In the genomic region with DNA sequence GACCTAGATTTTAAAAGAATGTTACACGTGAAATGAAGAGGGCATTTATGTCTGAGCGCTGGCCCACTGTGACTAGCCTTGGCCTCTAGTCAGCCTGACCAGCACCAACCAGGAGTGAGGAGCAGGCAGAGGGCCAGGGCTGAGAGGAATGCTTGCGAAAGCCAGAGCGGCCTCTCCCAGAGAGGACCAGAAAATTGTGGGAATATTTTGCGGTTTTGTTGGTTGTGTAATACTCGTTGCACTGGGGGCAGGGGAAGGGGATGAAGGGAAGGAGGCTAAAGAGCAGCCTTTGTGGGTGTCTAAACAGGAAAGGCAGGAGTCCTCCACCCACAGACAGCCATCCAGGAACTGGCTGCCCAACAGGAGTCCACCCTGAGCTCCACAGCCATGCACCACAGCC, we compare ENCODE assay signal across 9 cellular contexts. TPM values are rescaled to one million over a fixed set of nuclear protein-coding genes. Genes with fewer than 3 reads are reported as not detected.
DNase-seq lines count a peak whose midpoint lies in the region; ATAC-seq and TF ChIP-seq lines count a peak whose summit lies in the region.
"Had no signal": no experiment of that assay in that cellular context is flagged by ENCODE, and none has a peak within 500 bp of the region (broad histone marks: within the 10 kb centered on the region; RNA-seq: fewer than 3 reads in every experiment).

No MANE protein-coding gene starts in this region.

- H3K27me3 ChIP-seq in lung (ENCODE audit: control insufficient read depth, insufficient read depth) = no peaks in the 10 kb centered on the region
- H3K27me3 ChIP-seq in aorta (ENCODE audit: control insufficient read depth in 1 of 2, insufficient read depth in 2 of 2, low read length in 1 of 2) = no peaks in the 10 kb centered on the region

- H3K27ac ChIP-seq in lung (ENCODE audit: low read depth in 1 of 2, low read length in 1 of 2) = peak overlapping the region in 1 of 2 donors; percentile 41
- peak overlapping the region in 1 of 2 donors; percentile 10 for H3K27ac ChIP-seq in aorta (ENCODE audit: low read depth in 1 of 2, low read length in 2 of 2)
- H3K27ac ChIP-seq: 22Rv1 had no signal

- intact Hi-C loops in Right ventricle myocardium inferior (cut with DNase I) (no loop called here), cardiac septum (cut with DNase I) (loop anchor here (10.0 kb wide), 1 partner anchor 104 kb away; no protein-coding TSS in a partner anchor), aorta (cut with DNase I) (no loop called here)

- H3K4me3 ChIP-seq in choroid plexus epithelial cell (ENCODE audit: low read depth, low read length) (no peak overlapping the region), lung (no peak overlapping the region), aorta (ENCODE audit: low read length in 2 of 2) (no peak overlapping the region)

- TF ChIP-seq CTCF in choroid plexus epithelial cell (conservative IDR thresholded peaks at IDR 0.05; ENCODE audit: low read depth, low read length) (no peak), lung (IDR thresholded peaks at IDR 0.05; ENCODE audit: control extremely low read depth, extremely low read depth) (no peak)

- ATAC-seq in Right ventricle myocardium inferior = peak; percentile 80
- peak; percentile 44 for ATAC-seq in lung (ENCODE audit: insufficient read depth, low FRiP score)
- ATAC-seq in aorta (ENCODE audit: low FRiP score) = peak; percentile 74

- H3K9me3 ChIP-seq in lung (ENCODE audit: control insufficient read depth in 2 of 2, insufficient read depth in 1 of 2, low read length in 1 of 2) = peaks cover 0 to 8% of the 10 kb centered on the region in 2 donors
- no peaks in the 10 kb centered on the region for H3K9me3 ChIP-seq in aorta (ENCODE audit: control insufficient read depth, low read length)

- WGBS in lung, 2 donors = 52 to 53% methylated on average over 6 of the region's 6 CpGs
- WGBS in aorta, 2 donors = 17 to 41% methylated on average over 6 of the region's 6 CpGs

- DNase-seq in Right ventricle myocardium inferior (ENCODE audit: missing footprints) = peak; percentile 80
- DNase-seq in cardiac septum (ENCODE audit: low spot score) = no peak
- peak; percentile 89 for DNase-seq in choroid plexus epithelial cell (ENCODE audit: low read depth)
- DNase-seq in lung (ENCODE audit: low spot score) = peak; percentile 86
- peak; percentile 86 to 88 for DNase-seq in aorta
- no peak for DNase-seq in NCI-H82 treated with DMSO at 0.1 percent for 48 hours (lab: John Stamatoyannopoulos, UW; ENCODE audit: unreplicated experiment)
- DNase-seq in stimulated activated CD4-positive, alpha-beta T cell treated with anti-CD3 and anti-CD28 coated beads, Interleukin-1b, Interleukin-23, amount 100 ng/mL, for 48 hours = no peak
- no peak for DNase-seq in stimulated activated CD4-positive, alpha-beta T cell treated with anti-CD3 and anti-CD28 coated beads, Interleukin-4, amount 100 ng/mL, for 1 hour

- H3K4me1 ChIP-seq in lung (ENCODE audit: control insufficient read depth in 2 of 2, insufficient read depth in 2 of 2, low read length in 2 of 2) (peaks cover 0 to 4% of the 10 kb centered on the region in 2 donors), aorta (ENCODE audit: control insufficient read depth in 1 of 2, insufficient read depth in 2 of 2, low read length in 2 of 2) (peaks cover 0 to 2% of the 10 kb centered on the region in 2 donors)

- H3K36me3 ChIP-seq in lung (ENCODE audit: control insufficient read depth in 2 of 2, insufficient read depth in 2 of 2, low read length in 2 of 2) = peaks cover 0 to 2% of the 10 kb centered on the region in 2 donors
- peaks cover 0 to 6% of the 10 kb centered on the region in 2 donors for H3K36me3 ChIP-seq in aorta (ENCODE audit: control insufficient read depth in 1 of 2, insufficient read depth in 2 of 2, low read length in 1 of 2)

RNA-seq across cellular contexts. Expression of a gene that starts 3.8 kb away (rescaled TPM):
- total RNA-seq in Right ventricle myocardium inferior (30.3 TPM), cardiac septum (54.0 TPM), lung (10 to 100 TPM; 18.1 to 44.5 TPM), aorta (10 to 100 TPM; 39.1 to 41.9 TPM)
- polyA plus RNA-seq in lung (10 to 100 TPM in 1 of 2 donors, 1 to 10 TPM in 1; 2.2 to 23.8 TPM), aorta (10 to 100 TPM in 1 of 2 donors, 1 to 10 TPM in 1; 2.9 to 32.3 TPM)

RNA-seq across cellular contexts. Expression of a gene that starts 58.0 kb away (rescaled TPM):
- not detected for total RNA-seq in Right ventricle myocardium inferior
- not detected for total RNA-seq in cardiac septum
- not detected for total RNA-seq in lung
- polyA plus RNA-seq in lung = not detected
- total RNA-seq in aorta = not detected
- not detected for polyA plus RNA-seq in aorta

Comparison
In these comparisons a context has a peak if more than half of its experiments do, and no peak if none do; other contexts are left out.
1. DNase-seq: peak in Right ventricle myocardium inferior (single experiment), choroid plexus epithelial cell (single experiment), lung (single experiment) and aorta (2 of 2); none in cardiac septum (single experiment), NCI-H82 treated with DMSO at 0.1 percent for 48 hours (single experiment), stimulated activated CD4-positive, alpha-beta T cell treated with anti-CD3 and anti-CD28 coated beads, Interleukin-1b, Interleukin-23, amount 100 ng/mL, for 48 hours (single experiment) and stimulated activated CD4-positive, alpha-beta T cell treated with anti-CD3 and anti-CD28 coated beads, Interleukin-4, amount 100 ng/mL, for 1 hour (single experiment).
2. Peak in every context shown above with its lines, with median percentiles within 50 percentile points of each other: ATAC-seq.